11 cellular contexts compared by ENCODE assay signal in genomic region chr13:30159446-30159839, GRCh38.
A peak's percentile ranks its signal among the peaks of the same experiment; 100 is the strongest.
DNase-seq lines count a peak whose midpoint lies in the region; ATAC-seq and TF ChIP-seq lines count a peak whose summit lies in the region.
"Had no signal": no experiment of that assay in that cellular context is flagged by ENCODE, and none has a peak within 500 bp of the region (broad histone marks: within the 10 kb centered on the region; RNA-seq: fewer than 3 reads in every experiment).

No MANE protein-coding gene starts in this region.

- H3K36me3 ChIP-seq in left lung: no peaks in the 10 kb centered on the region
- no peaks in the 10 kb centered on the region for H3K36me3 ChIP-seq in effector memory CD4-positive, alpha-beta T cell (ENCODE audit: control insufficient read depth, insufficient read depth, low read length)
- H3K36me3 ChIP-seq: lower lobe of right lung had no signal

- DNase-seq in stimulated activated naive CD4-positive, alpha-beta T cell treated with Interleukin-2 at 50 U/mL for 16 hours (lab: John Stamatoyannopoulos, UW): peak; percentile 35
- DNase-seq in stimulated activated naive CD4-positive, alpha-beta T cell (lab: John Stamatoyannopoulos, UW): no peak
- DNase-seq in activated T-cell treated with anti-CD3 and anti-CD28 coated beads, Interleukin-2, amount 50 U/mL, for 72 hours: peak; percentile 77 to 81
- DNase-seq in left lung (no peak), left lobe of liver (ENCODE audit: low spot score) (no peak), OCI-M1 (lab: John Stamatoyannopoulos, UW) (no peak)
- no peak for DNase-seq in effector memory CD4-positive, alpha-beta T cell
- DNase-seq in effector CD4-positive, alpha-beta T cell: no peak
- DNase-seq: lower lobe of right lung, NCI-H2171 had no signal

- no peak for TF ChIP-seq CTCF in left lung (IDR thresholded peaks at IDR 0.05)

- H3K9me3 ChIP-seq in left lung: no peaks in the 10 kb centered on the region
- no peaks in the 10 kb centered on the region for H3K9me3 ChIP-seq in effector memory CD4-positive, alpha-beta T cell (ENCODE audit: control insufficient read depth, low read length)
- H3K9me3 ChIP-seq: lower lobe of right lung, testis had no signal

- H3K4me1 ChIP-seq in left lung: no peaks in the 10 kb centered on the region
- H3K4me1 ChIP-seq in effector memory CD4-positive, alpha-beta T cell (ENCODE audit: control insufficient read depth, insufficient read depth, low read length, poor library complexity, severe bottlenecking): peaks cover 11% of the 10 kb centered on the region
- H3K4me1 ChIP-seq: lower lobe of right lung, testis had no signal

- peaks cover 0 to 6% of the 10 kb centered on the region in 2 donors for H3K36me3 Mint-ChIP-seq in activated T-cell treated with anti-CD3 and anti-CD28 coated beads, Interleukin-2, amount 50 U/mL, for 72 hours (ENCODE audit: insufficient read depth in 2 of 2)

- peaks cover 5% of the 10 kb centered on the region for H3K27me3 Mint-ChIP-seq in activated T-cell treated with anti-CD3 and anti-CD28 coated beads, Interleukin-2, amount 50 U/mL, for 72 hours (ENCODE audit: low read depth)

- peaks cover 0 to 7% of the 10 kb centered on the region in 2 donors for H3K27me3 ChIP-seq in left lung
- no peaks in the 10 kb centered on the region for H3K27me3 ChIP-seq in effector memory CD4-positive, alpha-beta T cell (replicated peaks; ENCODE audit: control insufficient read depth, insufficient read depth, low read length, poor library complexity, severe bottlenecking)
- H3K27me3 ChIP-seq: testis had no signal

- no peak overlapping the region for H3K27ac ChIP-seq in left lung
- no peak overlapping the region for H3K27ac ChIP-seq in effector memory CD4-positive, alpha-beta T cell (ENCODE audit: insufficient read depth, low read length, poor library complexity, severe bottlenecking)
- H3K27ac ChIP-seq: lower lobe of right lung, testis had no signal

- peaks cover 58% of the 10 kb centered on the region for H3K4me1 Mint-ChIP-seq in activated T-cell treated with anti-CD3 and anti-CD28 coated beads, Interleukin-2, amount 50 U/mL, for 72 hours (ENCODE audit: low read depth)

- H3K27ac Mint-ChIP-seq in activated T-cell treated with anti-CD3 and anti-CD28 coated beads, Interleukin-2, amount 50 U/mL, for 72 hours: peak overlapping the region; percentile 82

- ATAC-seq in activated T-cell treated with anti-CD3 and anti-CD28 coated beads, Interleukin-2, amount 50 U/mL, for 72 hours (replicated peaks in 1 of 2): peak; percentile 94 to 95
- ATAC-seq in left lung: peak; percentile 47
- no peak for ATAC-seq in left lobe of liver

- no peak overlapping the region for H3K4me3 ChIP-seq in left lung
- no peak overlapping the region for H3K4me3 ChIP-seq in effector memory CD4-positive, alpha-beta T cell (ENCODE audit: insufficient read depth, low read depth, low read length, poor library complexity, severe bottlenecking)
- H3K4me3 ChIP-seq: lower lobe of right lung, testis had no signal

- H3K4me3 Mint-ChIP-seq in activated T-cell treated with anti-CD3 and anti-CD28 coated beads, Interleukin-2, amount 50 U/mL, for 72 hours: peak overlapping the region; percentile 80 to 85

- H3K9me3 Mint-ChIP-seq in activated T-cell treated with anti-CD3 and anti-CD28 coated beads, Interleukin-2, amount 50 U/mL, for 72 hours: peaks cover 1 to 2% of the 10 kb centered on the region in 2 donors

- intact Hi-C loops in left lung (cut with DNase I): no loop called here

Comparison
In these comparisons a context has a peak if more than half of its experiments do, and no peak if none do; other contexts are left out.
1. DNase-seq: peak in stimulated activated naive CD4-positive, alpha-beta T cell treated with Interleukin-2 at 50 U/mL for 16 hours (single experiment) and activated T-cell treated with anti-CD3 and anti-CD28 coated beads, Interleukin-2, amount 50 U/mL, for 72 hours (2 of 2); none in stimulated activated naive CD4-positive, alpha-beta T cell (0 of 6), left lung (0 of 2), effector memory CD4-positive, alpha-beta T cell (0 of 3), left lobe of liver (single experiment), OCI-M1 (single experiment) and effector CD4-positive, alpha-beta T cell (single experiment).